ENCODE assay signal across 8 cellular contexts in the genomic region with DNA sequence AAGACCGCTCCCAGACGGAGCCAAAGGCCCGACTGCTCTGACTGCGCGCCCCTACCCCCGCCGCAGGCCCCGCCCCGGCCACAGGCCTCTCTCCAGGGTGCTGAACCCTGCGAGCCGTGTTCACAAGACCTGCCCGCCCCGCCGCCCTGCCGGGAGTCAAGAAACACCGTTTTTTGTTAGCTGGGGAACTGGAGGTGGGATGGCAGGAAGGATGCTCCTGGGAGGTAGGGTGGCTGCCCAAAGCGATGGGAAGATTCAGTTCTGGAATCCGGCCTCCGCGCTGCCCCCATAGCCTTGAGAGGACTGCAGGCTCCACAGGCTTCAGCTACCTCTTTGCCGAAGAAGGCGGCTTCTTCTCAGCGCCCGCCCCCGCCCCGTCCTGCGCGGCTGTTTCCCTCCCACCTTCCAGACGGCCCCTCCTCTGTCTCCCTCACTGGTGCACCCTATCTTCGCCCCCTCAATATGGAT. TPM values are rescaled to one million over a fixed set of nuclear protein-coding genes. Genes with fewer than 3 reads are reported as not detected.
A peak's percentile ranks its signal among the peaks of the same experiment; 100 is the strongest.
DNase-seq lines count a peak whose midpoint lies in the region; ATAC-seq and TF ChIP-seq lines count a peak whose summit lies in the region.

No MANE protein-coding gene starts in this region.

- no peaks in the 10 kb centered on the region for H3K4me1 ChIP-seq in MM.1S (ENCODE audit: low read length)

- no peak overlapping the region for H3K9ac ChIP-seq in MM.1S (ENCODE audit: low read length)

- H3K9me3 ChIP-seq in MM.1S (replicated peaks; ENCODE audit: insufficient read depth, low read length): no peaks in the 10 kb centered on the region

- intact Hi-C loops in posterior vena cava (cut with DNase I): loop anchor here in 1 of 2 donors (10.0 kb wide), 1 partner anchor 202 kb away; no protein-coding TSS in a partner anchor

- no peaks in the 10 kb centered on the region for H3F3A ChIP-seq in MM.1S (ENCODE audit: insufficient read depth, low read length)

- no peak overlapping the region for H3K4me2 ChIP-seq in MM.1S (ENCODE audit: low read depth, low read length)

- no peak overlapping the region for H3K4me3 ChIP-seq in MM.1S (ENCODE audit: low read length)

- no peaks in the 10 kb centered on the region for H4K20me1 ChIP-seq in MM.1S (ENCODE audit: insufficient read depth, low read length)

- H3K27ac ChIP-seq in MM.1S (ENCODE audit: low read length): no peak overlapping the region

- H2AFZ ChIP-seq in MM.1S (ENCODE audit: low read length): no peak overlapping the region

- no peak for TF ChIP-seq CTCF in MM.1S (IDR thresholded peaks at IDR 0.05; ENCODE audit: low read length)

- in situ Hi-C loops in Caki2 (cut with HindIII; ENCODE audit: low pct_unique_long_range_greater_than_20kb, low sequenced_read_pairs): no loop called here

- H3K36me3 ChIP-seq in MM.1S (replicated peaks; ENCODE audit: insufficient read depth, low read length): no peaks in the 10 kb centered on the region

- H3K79me2 ChIP-seq in MM.1S (ENCODE audit: low read length): no peaks in the 10 kb centered on the region

- ATAC-seq in HG02798 (IDR thresholded peaks at IDR 0.05; ENCODE audit: poor library complexity, unreplicated experiment): no peak

- DNase-seq in Caki2 (ENCODE audit: low read depth): peak; percentile 32
- peak; percentile 38 for DNase-seq in MM.1S
- DNase-seq in activated CD8-positive, alpha-beta memory T cell treated with anti-CD3 and anti-CD28 coated beads, Interleukin-2, amount 50 U/mL, for 48 hours: peak; percentile 85
- peak; percentile 14 for DNase-seq in fibroblast of peridontal ligament (ENCODE audit: extremely low read depth)
- DNase-seq in posterior vena cava (ENCODE audit: low spot score): peak; percentile 90
- no peak for DNase-seq in NCI-H2171 treated with DMSO at 0.1 percent for 48 hours (lab: John Stamatoyannopoulos, UW)
- no peak for DNase-seq in NCI-H1694 (lab: John Stamatoyannopoulos, UW)

- no peaks in the 10 kb centered on the region for H3K9me2 ChIP-seq in MM.1S (replicated peaks; ENCODE audit: insufficient read depth, low read length)

- H3K27me3 ChIP-seq in MM.1S (replicated peaks; ENCODE audit: insufficient read depth, low read length): peaks cover 59% of the 10 kb centered on the region

RNA-seq across cellular contexts. Expression of a gene that starts 2.7 kb away (rescaled TPM):
- total RNA-seq in Caki2 (2014; rRNA removed; shearing (Covaris generic); ENCODE audit: low replicate concordance): 1.5 TPM in 1 of 2 replicates, not detected in the other
- 10 to 100 TPM; 33.0 to 38.8 TPM for total RNA-seq in posterior vena cava

Comparison
In these comparisons a context has a peak if more than half of its experiments do, and no peak if none do; other contexts are left out.
1. DNase-seq: peak in Caki2 (single experiment), MM.1S (single experiment), activated CD8-positive, alpha-beta memory T cell treated with anti-CD3 and anti-CD28 coated beads, Interleukin-2, amount 50 U/mL, for 48 hours (single experiment), fibroblast of peridontal ligament (single experiment) and posterior vena cava (single experiment); none in NCI-H2171 treated with DMSO at 0.1 percent for 48 hours (single experiment) and NCI-H1694 (single experiment).
2. RNA of a gene that starts 2.7 kb away (total RNA-seq): 33.0 to 38.8 TPM in posterior vena cava; 1.5 TPM in Caki2; every median in the first group is over 10 times any median in the second.